In the genomic region with DNA sequence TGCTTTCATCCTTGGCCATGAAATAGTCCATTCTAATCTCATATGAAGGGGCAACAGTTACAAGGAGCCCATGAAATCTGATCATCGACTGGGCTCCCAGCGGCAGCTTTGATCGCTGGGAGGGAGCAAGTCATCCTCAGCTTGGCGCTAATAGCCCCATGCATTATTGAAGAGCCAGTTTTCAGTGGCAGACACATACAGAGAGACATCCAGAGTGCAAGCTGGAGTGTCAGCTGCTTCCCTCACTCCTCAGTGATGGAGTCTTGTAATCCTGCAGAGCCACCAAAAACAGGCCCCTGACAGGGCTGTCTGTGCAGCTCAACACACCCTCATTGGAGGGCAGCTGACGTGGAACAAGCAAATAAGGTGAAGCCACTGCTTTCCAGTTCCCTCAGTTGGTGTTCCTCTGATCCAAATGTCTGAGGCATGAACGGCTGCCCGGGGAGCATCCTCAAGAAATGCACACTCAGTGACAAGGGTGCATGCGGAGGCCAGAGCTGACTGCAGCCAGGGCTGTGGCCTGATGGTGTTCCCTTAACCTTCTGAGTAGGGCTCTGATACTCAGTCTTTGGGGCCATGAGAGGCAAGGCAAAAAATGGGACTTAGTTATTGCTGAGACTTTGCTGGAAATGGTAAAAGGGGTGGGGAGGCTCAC, we compare ENCODE assay signal across 21 cellular contexts.
DNase-seq lines count a peak whose midpoint lies in the region; ATAC-seq, FAIRE-seq and TF ChIP-seq lines count a peak whose summit lies in the region.
"Had no signal": no experiment of that assay in that cellular context is flagged by ENCODE, and none has a peak within 500 bp of the region (broad histone marks: within the 10 kb centered on the region; RNA-seq: fewer than 3 reads in every experiment).

No MANE protein-coding gene starts in this region.

- intact Hi-C loops in HepG2 (cut with micrococcal nuclease; ENCODE audit: unreplicated experiment) (no loop called here), right lobe of liver (cut with DNase I) (loop anchor here in 1 of 2 donors (5.0 kb wide), 1 partner anchor 43 kb away; no protein-coding TSS in a partner anchor)

- TF ChIP-seq CTCF in HepG2 (CRISPR knock-in tag; IDR thresholded peaks at IDR 0.05): no peak
- no peak for TF ChIP-seq CTCF in right lobe of liver (IDR thresholded peaks at IDR 0.05)

- in situ Hi-C loops in HepG2 (cut with HindIII; ENCODE audit: extremely low pct_ligation_motif_present, low pct_unique_long_range_greater_than_20kb): no loop called here
- in situ Hi-C loops in KBM-7 (cut with MboI; ENCODE audit: low pct_unique_long_range_greater_than_20kb, low sequenced_read_pairs): no loop called here

- POLR2A ChIA-PET in HepG2 (lab: Yijun Ruan, JAX): interaction anchor here (1.0 to 1.6 kb wide), 4 partner anchors 19 to 97 kb away, joined by 3 to 7 read pairs (median 4); a partner anchor contains a TSS

- no peaks in the 10 kb centered on the region for H3K36me3 ChIP-seq in HepG2 (replicated peaks in 1 of 2; ENCODE audit: control insufficient read depth in 1 of 2, insufficient read depth in 2 of 2, low read length in 2 of 2)
- H3K36me3 ChIP-seq in right lobe of liver: no peaks in the 10 kb centered on the region
- H3K36me3 ChIP-seq: heart left ventricle, MG63 had no signal

- no peaks in the 10 kb centered on the region for H4K20me1 ChIP-seq in HepG2 (ENCODE audit: insufficient read depth, low read length)

- no peak for TF ChIP-seq RAD21 in HepG2 (CRISPR knock-in tag; IDR thresholded peaks at IDR 0.05)

- TF ChIP-seq EP300 in HepG2 (IDR thresholded peaks at IDR 0.05; ENCODE audit: low read depth in 2 of 2, low read length in 2 of 2): no peak
- no peak for TF ChIP-seq EP300 in HepG2 (CRISPR knock-in tag; IDR thresholded peaks at IDR 0.05; ENCODE audit: borderline replicate concordance)

- H3K79me2 ChIP-seq in HepG2 (ENCODE audit: insufficient read depth, low read length): no peaks in the 10 kb centered on the region

- H3K27me3 ChIP-seq in HepG2 (ENCODE audit: control insufficient read depth in 1 of 2, insufficient read depth in 2 of 2, low read length in 2 of 2): no peaks in the 10 kb centered on the region
- H3K27me3 ChIP-seq in right lobe of liver: no peaks in the 10 kb centered on the region
- H3K27me3 ChIP-seq: heart left ventricle, MG63 had no signal

- no peak overlapping the region for H2AFZ ChIP-seq in HepG2 (ENCODE audit: low read length)

- DNase-seq in HepG2 (ENCODE audit: low spot score) (no peak), right lobe of liver (no peak), globus pallidus (ENCODE audit: low spot score) (peak; percentile 37), pons (ENCODE audit: low spot score) (peak; percentile 62), foreskin melanocyte (no peak), CD1c-positive myeloid dendritic cell (ENCODE audit: extremely low spot score) (no peak), KBM-7 (no peak), HUDEP-2 (lab: John Stamatoyannopoulos, UW; ENCODE audit: unreplicated experiment in 76 of 76) (no peak)
- DNase-seq: ACHN; activated T-cell treated with anti-CD3 and anti-CD28 coated beads, Interleukin-2, amount 50 U/mL, for 72 hours; DMS79; endodermal cell; HCEC 1CT; left ventricle myocardium superior; MG63; NCI-H146; NCI-H774; stimulated activated CD4-positive, alpha-beta T cell treated with anti-CD3 and anti-CD28 coated beads, Interleukin-2, amount 100 ng/mL, for 48 hours; T-helper 2 cell had no signal

- H3K4me1 ChIP-seq in HepG2 (ENCODE audit: insufficient read depth, low read length): peaks cover 32% of the 10 kb centered on the region
- peaks cover 0 to 22% (median 7%) of the 10 kb centered on the region in 4 donors for H3K4me1 ChIP-seq in right lobe of liver

- no peak overlapping the region for H3K9ac ChIP-seq in HepG2 (ENCODE audit: insufficient read depth, low read depth, low read length)

- H3K4me2 ChIP-seq in HepG2 (ENCODE audit: low read depth, low read length): no peak overlapping the region

- ATAC-seq in HepG2: no peak
- no peak for ATAC-seq in right lobe of liver
- ATAC-seq: activated T-cell treated with anti-CD3 and anti-CD28 coated beads, Interleukin-2, amount 50 U/mL, for 72 hours had no signal

- 86% methylated on average over 8 of the region's 8 CpGs for WGBS in HepG2 (ENCODE audit: low lambda C conversion rate)
- 80% methylated on average over 1 of the region's 8 CpGs for WGBS in right lobe of liver (ENCODE audit: insufficient coverage, low coverage, low lambda C conversion rate, missing lambda C conversion rate)

- no peaks in the 10 kb centered on the region; the same call in 1 of the 2 replicates for H3K9me3 ChIP-seq in HepG2 (ENCODE audit: low read length)
- H3K9me3 ChIP-seq in right lobe of liver: no peaks in the 10 kb centered on the region
- H3K9me3 ChIP-seq: MG63 had no signal

- H3K27ac ChIP-seq in HepG2 (ENCODE audit: extremely low read length, insufficient read depth, low read length) (no peak overlapping the region), right lobe of liver (no peak overlapping the region)
- H3K27ac ChIP-seq: heart left ventricle had no signal

- TF ChIP-seq POLR2A in HepG2 (IDR thresholded peaks at IDR 0.05; ENCODE audit: insufficient read depth in 1 of 2, low read depth in 2 of 2, low read length in 2 of 2) (no peak), right lobe of liver (IDR thresholded peaks at IDR 0.05) (no peak)

- FAIRE-seq in HepG2 (lab: Jason Lieb, UNC): no peak
- FAIRE-seq: GM12892 had no signal

- H3K4me3 ChIP-seq in HepG2 (replicated peaks in 1 of 3; ENCODE audit: insufficient read depth in 1 of 3, low read depth in 2 of 3, low read length in 3 of 3) (no peak overlapping the region), right lobe of liver (no peak overlapping the region)
- H3K4me3 ChIP-seq: heart left ventricle, MG63 had no signal

- BruUV-seq in HepG2 (replicated peaks; lab: Mats Ljungman, UMichigan): no TSS peak

- CTCF ChIA-PET in HepG2 (lab: Yijun Ruan, JAX; ENCODE audit: low intra/inter-chr PET ratio, low total read pairs): no interaction called here

TF ChIP-seq in HepG2, 621 proteins besides CTCF, POLR2A, EP300 and RAD21:
- TF ChIP-seq BORCS8-MEF2B (CRISPR knock-in tag; IDR thresholded peaks at IDR 0.05) (0 out of 2 replicates have a peak, but pooled peaks have one; percentile 24), SIX1 (CRISPR knock-in tag; IDR thresholded peaks at IDR 0.05; ENCODE audit: borderline replicate concordance) (no peak)
- TF ChIP-seq, protein P1, sequence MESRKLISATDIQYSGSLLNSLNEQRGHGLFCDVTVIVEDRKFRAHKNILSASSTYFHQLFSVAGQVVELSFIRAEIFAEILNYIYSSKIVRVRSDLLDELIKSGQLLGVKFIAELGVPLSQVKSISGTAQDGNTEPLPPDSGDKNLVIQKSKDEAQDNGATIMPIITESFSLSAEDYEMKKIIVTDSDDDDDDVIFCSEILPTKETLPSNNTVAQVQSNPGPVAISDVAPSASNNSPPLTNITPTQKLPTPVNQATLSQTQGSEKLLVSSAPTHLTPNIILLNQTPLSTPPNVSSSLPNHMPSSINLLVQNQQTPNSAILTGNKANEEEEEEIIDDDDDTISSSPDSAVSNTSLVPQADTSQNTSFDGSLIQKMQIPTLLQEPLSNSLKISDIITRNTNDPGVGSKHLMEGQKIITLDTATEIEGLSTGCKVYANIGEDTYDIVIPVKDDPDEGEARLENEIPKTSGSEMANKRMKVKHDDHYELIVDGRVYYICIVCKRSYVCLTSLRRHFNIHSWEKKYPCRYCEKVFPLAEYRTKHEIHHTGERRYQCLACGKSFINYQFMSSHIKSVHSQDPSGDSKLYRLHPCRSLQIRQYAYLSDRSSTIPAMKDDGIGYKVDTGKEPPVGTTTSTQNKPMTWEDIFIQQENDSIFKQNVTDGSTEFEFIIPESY (CRISPR knock-in tag; IDR thresholded peaks at IDR 0.05): 0 out of 2 replicates have a peak, but pooled peaks have one; percentile 23

Comparison
In these comparisons a context has a peak if more than half of its experiments do, and no peak if none do; other contexts are left out.
1. DNase-seq: peak in globus pallidus (single experiment) and pons (single experiment); none in HepG2 (single experiment), right lobe of liver (0 of 3), foreskin melanocyte (single experiment), CD1c-positive myeloid dendritic cell (single experiment), KBM-7 (single experiment) and HUDEP-2 (0 of 76).